ENCODE assay signal across 22 cellular contexts in the genomic region with DNA sequence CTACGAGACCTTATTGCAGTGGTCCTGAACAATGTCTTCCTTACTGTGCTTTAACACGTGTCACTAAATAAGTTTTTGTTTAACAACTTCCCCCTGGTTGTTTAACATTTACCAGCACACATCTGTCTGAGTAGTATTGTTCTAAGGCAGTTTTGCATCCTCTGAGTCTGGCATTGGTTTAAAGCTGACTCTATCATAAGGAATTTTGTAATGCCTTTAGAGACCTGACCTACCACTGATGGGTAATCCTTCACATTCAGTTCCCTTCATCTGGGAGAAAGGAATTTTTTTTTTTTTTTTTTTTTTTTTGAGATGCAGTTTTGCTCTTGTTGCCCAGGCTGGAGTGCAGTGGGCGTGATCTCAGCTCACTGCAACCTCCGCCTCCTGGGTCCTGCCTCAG. TPM values are rescaled to one million over a fixed set of nuclear protein-coding genes. Genes with fewer than 3 reads are reported as not detected.
DNase-seq lines count a peak whose midpoint lies in the region; ATAC-seq lines count a peak whose summit lies in the region.
"Had no signal": no experiment of that assay in that cellular context is flagged by ENCODE, and none has a peak within 500 bp of the region (broad histone marks: within the 10 kb centered on the region; RNA-seq: fewer than 3 reads in every experiment).

No MANE protein-coding gene starts in this region.

- DNase-seq in AG20443 (ENCODE audit: low spot score) = peak; percentile 35
- DNase-seq in GM23248 = peak; percentile 4
- peak; percentile 28 for DNase-seq in adipocyte (ENCODE audit: low read depth)
- peak; percentile 27 for DNase-seq in renal cortical epithelial cell (ENCODE audit: low read depth)
- DNase-seq in activated CD4-positive, CD25-positive, alpha-beta regulatory T cell treated with anti-CD3 and anti-CD28 coated beads, Interleukin-2, amount 50 U/mL, for 72 hours = no peak
- DNase-seq in NCI-H1930 (lab: John Stamatoyannopoulos, UW) = no peak
- no peak for DNase-seq in activated effector memory CD4-positive, alpha-beta T cell treated with Interleukin-2 at 50 U/mL for 16 hours
- DNase-seq: CD8-positive, alpha-beta T cell; GF-D8; Karpas-422; NCI-H1417 treated with DMSO at 0.1 percent for 48 hours; NCI-H187 treated with DMSO at 0.1 percent for 48 hours; NCI-H510A; NCI-H748 treated with DMSO at 0.1 percent for 48 hours; SHP77 treated with DMSO at 0.1 percent for 48 hours had no signal

- no peak overlapping the region for H3K4me3 ChIP-seq in GM23248
- no peak overlapping the region for H3K4me3 ChIP-seq in adipocyte (ENCODE audit: low read length)
- H3K4me3 ChIP-seq: BLaER1 treated with 17β-estradiol and CSF1 and Interleukin-3, amounts not matched to agents 10 nM and 100 nM; SK-N-MC had no signal

- no peak overlapping the region for H3K9ac ChIP-seq in GM23248
- no peak overlapping the region for H3K9ac ChIP-seq in adipocyte (ENCODE audit: low read length)
- H3K9ac ChIP-seq: BLaER1 treated with 17β-estradiol and CSF1 and Interleukin-3, amounts not matched to agents 10 nM and 100 nM had no signal

- no peaks in the 10 kb centered on the region for H3K9me2 ChIP-seq in GM23248 (ENCODE audit: insufficient read depth)

- H3K36me3 ChIP-seq in GM23248 (ENCODE audit: low read depth) (no peaks in the 10 kb centered on the region), adipocyte (ENCODE audit: control insufficient read depth, insufficient read depth, low read length, severe bottlenecking) (no peaks in the 10 kb centered on the region)
- H3K36me3 ChIP-seq: BLaER1 treated with 17β-estradiol and CSF1 and Interleukin-3, amounts not matched to agents 10 nM and 100 nM had no signal

- no peak for ATAC-seq in GM21723 (IDR thresholded peaks at IDR 0.05; ENCODE audit: unreplicated experiment)
- ATAC-seq: CD8-positive, alpha-beta T cell had no signal

- peaks cover 5% of the 10 kb centered on the region; the same call in 1 of the 2 replicates for H3K27me3 ChIP-seq in GM23248 (replicated peaks; ENCODE audit: insufficient read depth)
- no peaks in the 10 kb centered on the region for H3K27me3 ChIP-seq in adipocyte (replicated peaks; ENCODE audit: control insufficient read depth, insufficient read depth, low read length)
- H3K27me3 ChIP-seq: BLaER1 treated with 17β-estradiol and CSF1 and Interleukin-3, amounts not matched to agents 10 nM and 100 nM had no signal

- no peaks in the 10 kb centered on the region for H3K4me1 ChIP-seq in GM23248 (ENCODE audit: insufficient read depth)
- peaks cover 7% of the 10 kb centered on the region for H3K4me1 ChIP-seq in adipocyte (ENCODE audit: control insufficient read depth, insufficient read depth, low read length)
- H3K4me1 ChIP-seq: BLaER1 treated with 17β-estradiol and CSF1 and Interleukin-3, amounts not matched to agents 10 nM and 100 nM had no signal

- H3K27ac ChIP-seq in GM23248 = no peak overlapping the region
- H3K27ac ChIP-seq: BLaER1 treated with 17β-estradiol and CSF1 and Interleukin-3, amounts not matched to agents 10 nM and 100 nM; RWPE1; SK-N-MC had no signal

- H3K79me2 ChIP-seq in GM23248 (ENCODE audit: insufficient read depth) = no peaks in the 10 kb centered on the region

- no peak overlapping the region for H2AFZ ChIP-seq in GM23248

- H3K4me2 ChIP-seq in GM23248 (ENCODE audit: unreplicated experiment) = no peak overlapping the region
- H3K4me2 ChIP-seq: BLaER1 treated with 17β-estradiol and CSF1 and Interleukin-3, amounts not matched to agents 10 nM and 100 nM had no signal

- no peaks in the 10 kb centered on the region for H3F3A ChIP-seq in GM23248 (ENCODE audit: insufficient read depth)

- WGBS in GM23248 (ENCODE audit: low coverage in 1 of 2, low lambda C conversion rate in 2 of 2, missing lambda C conversion rate in 2 of 2), 2 experiments = 27 to 35% methylated on average over 4 of the region's 4 CpGs

- in situ Hi-C loops in GM23248 (cut with MboI) = no loop called here

- H3K9me3 ChIP-seq in GM23248 (ENCODE audit: low read depth) (no peaks in the 10 kb centered on the region), adipocyte (ENCODE audit: control insufficient read depth, low read length) (no peaks in the 10 kb centered on the region)
- H3K9me3 ChIP-seq: BLaER1 treated with 17β-estradiol and CSF1 and Interleukin-3, amounts not matched to agents 10 nM and 100 nM had no signal

- no peaks in the 10 kb centered on the region for H4K20me1 ChIP-seq in GM23248 (ENCODE audit: insufficient read depth)
- H4K20me1 ChIP-seq: BLaER1 treated with 17β-estradiol and CSF1 and Interleukin-3, amounts not matched to agents 10 nM and 100 nM had no signal

RNA-seq across cellular contexts. Expression of a gene that starts 20.0 kb away (rescaled TPM):
- not detected in 2 replicates for total RNA-seq in GM23248 (2014; rRNA removed; shearing (Covaris generic))
- not detected in 2 replicates for polyA plus RNA-seq in GM23248 (2016; fragmentation: Nextera tagmentation; extraction: Ambion mirVana)
- total RNA-seq in renal cortical epithelial cell = 0.30 and 1.0 TPM in 2 replicates
- total RNA-seq: A673; CD8-positive, alpha-beta T cell; Daoy; MCF 10A had no signal

RNA-seq across cellular contexts. Expression of a gene that starts 58.7 kb away (rescaled TPM):
- total RNA-seq in GM23248 (2014; rRNA removed; shearing (Covaris generic)) = not detected in 2 replicates
- polyA plus RNA-seq in GM23248 (2016; fragmentation: Nextera tagmentation; extraction: Ambion mirVana) = not detected in 2 replicates
- total RNA-seq in renal cortical epithelial cell = not detected in 2 replicates
- total RNA-seq: CD8-positive, alpha-beta T cell; Daoy; MCF 10A had no signal

Comparison
In these comparisons a context has a peak if more than half of its experiments do, and no peak if none do; other contexts are left out.
1. DNase-seq: peak in AG20443 (single experiment), GM23248 (single experiment), adipocyte (single experiment) and renal cortical epithelial cell (single experiment); none in activated CD4-positive, CD25-positive, alpha-beta regulatory T cell treated with anti-CD3 and anti-CD28 coated beads, Interleukin-2, amount 50 U/mL, for 72 hours (single experiment), NCI-H1930 (0 of 2) and activated effector memory CD4-positive, alpha-beta T cell treated with Interleukin-2 at 50 U/mL for 16 hours (single experiment).